ENCODE assay signal across 8 cellular contexts in genomic region chr1:14113841-14114567, GRCh38.
A peak's percentile ranks its signal among the peaks of the same experiment; 100 is the strongest.
DNase-seq lines count a peak whose midpoint lies in the region; ATAC-seq lines count a peak whose summit lies in the region.

No MANE protein-coding gene starts in this region.

- H3K27ac Mint-ChIP-seq in activated naive CD4-positive, alpha-beta T cell treated with anti-CD3 and anti-CD28 coated beads for 36 hours: no peak overlapping the region

- H3K4me1 Mint-ChIP-seq in activated naive CD4-positive, alpha-beta T cell treated with anti-CD3 and anti-CD28 coated beads for 36 hours (ENCODE audit: low read depth): peaks cover 8% of the 10 kb centered on the region

- peaks cover 0 to under 1% of the 10 kb centered on the region in 2 experiments for H3K27me3 ChIP-seq in mesenchymal stem cell (ENCODE audit: control insufficient read depth in 1 of 2, insufficient read depth in 1 of 2, low read length in 2 of 2)

- no peaks in the 10 kb centered on the region for H3K9me3 Mint-ChIP-seq in activated naive CD4-positive, alpha-beta T cell treated with anti-CD3 and anti-CD28 coated beads for 36 hours

- H2AFZ ChIP-seq in mesenchymal stem cell (ENCODE audit: low read depth, low read length): no peak overlapping the region

- no peak overlapping the region for H2BK15ac ChIP-seq in mesenchymal stem cell (ENCODE audit: low read depth, poor library complexity, severe bottlenecking)

- H3K4me2 ChIP-seq in mesenchymal stem cell (ENCODE audit: low read length, poor library complexity, severe bottlenecking): no peak overlapping the region

- intact Hi-C loops in activated naive CD4-positive, alpha-beta T cell treated with anti-CD3 and anti-CD28 coated beads for 36 hours (cut with micrococcal nuclease): no loop called here

- H3K36me3 Mint-ChIP-seq in activated naive CD4-positive, alpha-beta T cell treated with anti-CD3 and anti-CD28 coated beads for 36 hours (ENCODE audit: low read depth): no peaks in the 10 kb centered on the region

- no peaks in the 10 kb centered on the region for H3K36me3 ChIP-seq in mesenchymal stem cell (ENCODE audit: control insufficient read depth in 1 of 2, insufficient read depth in 2 of 2, low read depth in 1 of 2, low read length in 2 of 2)

- DNase-seq in activated naive CD4-positive, alpha-beta T cell treated with anti-CD3 and anti-CD28 coated beads for 36 hours: peak; percentile 42
- DNase-seq in activated naive CD4-positive, alpha-beta T cell treated with anti-CD3 and anti-CD28 coated beads, Interleukin-2, amount 50 U/mL, for 16 hours: no peak
- DNase-seq in NCI-H510A treated with DMSO at 0.1 percent for 48 hours (lab: John Stamatoyannopoulos, UW): peak; percentile 94
- DNase-seq in dedifferentiated amniotic fluid mesenchymal stem cell (ENCODE audit: extremely low spot score): peak; percentile 29
- no peak for DNase-seq in mesenchymal stem cell
- DNase-seq in NCI-H128 (lab: John Stamatoyannopoulos, UW; ENCODE audit: unreplicated experiment): no peak

- CTCF ChIA-PET in activated naive CD4-positive, alpha-beta T cell treated with anti-CD3 and anti-CD28 coated beads for 36 hours (lab: Charles Lee): no interaction called here

- peak overlapping the region; percentile 24 for H3K9ac ChIP-seq in mesenchymal stem cell (ENCODE audit: low read length)

- no peak overlapping the region for H2BK5ac ChIP-seq in mesenchymal stem cell (ENCODE audit: low read depth, low read length, poor library complexity, severe bottlenecking)

- H4K8ac ChIP-seq in mesenchymal stem cell (ENCODE audit: low read length): no peak overlapping the region

- H3K23ac ChIP-seq in mesenchymal stem cell (ENCODE audit: low read length in 2 of 2): no peak overlapping the region

- no peak overlapping the region for H3K4me3 Mint-ChIP-seq in activated naive CD4-positive, alpha-beta T cell treated with anti-CD3 and anti-CD28 coated beads for 36 hours

- no peak overlapping the region for H3K4me3 ChIP-seq in mesenchymal stem cell (ENCODE audit: insufficient read depth in 1 of 2, low read depth in 1 of 2, low read length in 2 of 2)

- H3K4ac ChIP-seq in mesenchymal stem cell (ENCODE audit: low read depth in 1 of 2, low read length in 2 of 2): no peak overlapping the region

- H2BK120ac ChIP-seq in mesenchymal stem cell (ENCODE audit: low read depth, low read length): no peak overlapping the region

- H3K79me1 ChIP-seq in mesenchymal stem cell (replicated peaks; ENCODE audit: low read length, poor library complexity, severe bottlenecking): no peaks in the 10 kb centered on the region

- H3K27me3 Mint-ChIP-seq in activated naive CD4-positive, alpha-beta T cell treated with anti-CD3 and anti-CD28 coated beads for 36 hours (ENCODE audit: low read depth): peaks cover 14% of the 10 kb centered on the region

- H4K91ac ChIP-seq in mesenchymal stem cell (ENCODE audit: low read length): no peak overlapping the region

- no peak overlapping the region for H2AK5ac ChIP-seq in mesenchymal stem cell (ENCODE audit: low read length, severe bottlenecking)

- 32% methylated on average over 13 of the region's 15 CpGs for WGBS in mesenchymal stem cell

- no peaks in the 10 kb centered on the region for H3K4me1 ChIP-seq in mesenchymal stem cell (ENCODE audit: control insufficient read depth, insufficient read depth, low read depth, low read length)

- no peak overlapping the region for H3K27ac ChIP-seq in mesenchymal stem cell (ENCODE audit: low read length, poor library complexity, severe bottlenecking)

- no peak overlapping the region for H3K18ac ChIP-seq in mesenchymal stem cell (ENCODE audit: low read depth in 1 of 2, low read length in 2 of 2)

- no peaks in the 10 kb centered on the region for H3K9me3 ChIP-seq in mesenchymal stem cell (ENCODE audit: control insufficient read depth, low read length)

- ATAC-seq in GM21737 (IDR thresholded peaks at IDR 0.05; ENCODE audit: unreplicated experiment) (no peak), HG03565 (IDR thresholded peaks at IDR 0.05; ENCODE audit: unreplicated experiment) (no peak)

- no peak overlapping the region for H3K14ac ChIP-seq in mesenchymal stem cell (ENCODE audit: low read length in 2 of 2)

- no peak overlapping the region for H2BK12ac ChIP-seq in mesenchymal stem cell (ENCODE audit: low read length in 2 of 2)

Comparison
In these comparisons a context has a peak if more than half of its experiments do, and no peak if none do; other contexts are left out.
1. DNase-seq: peak in activated naive CD4-positive, alpha-beta T cell treated with anti-CD3 and anti-CD28 coated beads for 36 hours (single experiment), NCI-H510A treated with DMSO at 0.1 percent for 48 hours (single experiment) and dedifferentiated amniotic fluid mesenchymal stem cell (single experiment); none in activated naive CD4-positive, alpha-beta T cell treated with anti-CD3 and anti-CD28 coated beads, Interleukin-2, amount 50 U/mL, for 16 hours (single experiment), mesenchymal stem cell (single experiment) and NCI-H128 (single experiment).